Comparison of ENCODE assay signal across 11 cellular contexts in genomic region chr1:27571439-27572018, GRCh38. TPM values are rescaled to one million over a fixed set of nuclear protein-coding genes. Genes with fewer than 3 reads are reported as not detected.
DNase-seq lines count a peak whose midpoint lies in the region; ATAC-seq, FAIRE-seq and TF ChIP-seq lines count a peak whose summit lies in the region.
"Had no signal": no experiment of that assay in that cellular context is flagged by ENCODE, and none has a peak within 500 bp of the region (broad histone marks: within the 10 kb centered on the region; RNA-seq: fewer than 3 reads in every experiment).

No MANE protein-coding gene starts in this region.

- H3K9me3 Mint-ChIP-seq in T-helper 2 cell treated with Interferon-gamma antibody and Interleukin-4, amounts not matched to agents 5 μg/mL and 100 μg/mL, for 36 hours: no peaks in the 10 kb centered on the region
- H3K9me3 Mint-ChIP-seq: activated T-cell treated with anti-CD3 and anti-CD28 coated beads, Interleukin-2, amount 50 U/mL, for 4 hours had no signal

- peaks cover 11% of the 10 kb centered on the region for H3K79me1 ChIP-seq in H1 (ENCODE audit: low read depth, low read length)

- H3K56ac ChIP-seq in H1 (replicated peaks; ENCODE audit: insufficient read length, low read depth, low read length): no peak overlapping the region

- peak overlapping the region; percentile 87 for H4K91ac ChIP-seq in H1 (replicated peaks; ENCODE audit: insufficient read length, low read length)

- WGBS in H1 (ENCODE audit: extremely low coverage in 1 of 2, insufficient coverage in 1 of 2, insufficient read length in 1 of 2, insufficient replicate concordance in 2 of 2, low coverage in 1 of 2, low lambda C conversion rate in 2 of 2, missing lambda C conversion rate in 1 of 2), 2 experiments: 18% methylated on average over 11 of the region's 18 CpGs; no CpG with 5 or more reads in 1 of the 2 experiments
- 6 to 12% methylated on average over 10 to 12 of the region's 18 CpGs for WGBS in tibial nerve, 2 donors

- H3K27ac ChIP-seq in H1 (ENCODE audit: low read depth, low read length) (peak overlapping the region; percentile 84), tibial nerve (peak overlapping the region; percentile 70 to 96 (median 86))

- H4K20me1 ChIP-seq in H1 (replicated peaks in 1 of 2; ENCODE audit: control insufficient read depth in 1 of 2, insufficient read depth in 2 of 2, low read length in 2 of 2): peaks cover 8 to 22% of the 10 kb centered on the region in 2 experiments

- TF ChIP-seq POLR2A in H1 (IDR thresholded peaks at IDR 0.05; ENCODE audit: control extremely low read depth in 1 of 2, low read depth in 2 of 2, low read length in 2 of 2) (no peak; a peak in 1 of 3 replicates), tibial nerve (IDR thresholded peaks at IDR 0.05) (no peak)

- POLR2A ChIA-PET in H1 (lab: Charles Lee; ENCODE audit: partially characterized antibody): interaction anchor here (0.5 to 25.0 kb wide), 19 partner anchors 4 to 206 kb away, joined by 3 to 355 read pairs (median 4); partner anchors contain the start of genes AHDC1 and MAP3K6

- H3K9me3 ChIP-seq in H1 (ENCODE audit: insufficient read depth in 2 of 2, low read depth in 1 of 2, low read length in 1 of 2) (no peaks in the 10 kb centered on the region), tibial nerve (no peaks in the 10 kb centered on the region)

- peak overlapping the region; percentile 91; the same call in 1 of the 2 replicates for H2BK5ac ChIP-seq in H1 (ENCODE audit: low read depth, low read length)

- H3K18ac ChIP-seq in H1 (ENCODE audit: extremely low read depth, low read length): peak overlapping the region; percentile 84

- peaks cover 6% of the 10 kb centered on the region; the same call in 1 of the 2 replicates for H3K23me2 ChIP-seq in H1 (ENCODE audit: low read depth, low read length)

- peak overlapping the region; percentile 75 for H2BK12ac ChIP-seq in H1 (ENCODE audit: low read depth, low read length)

- no peak overlapping the region; the same call in none of the 2 replicates for H4K8ac ChIP-seq in H1 (ENCODE audit: extremely low read depth, insufficient read depth, low read length)

- TF ChIP-seq RAD21 in H1 (IDR thresholded peaks at IDR 0.05 in 1 of 2, conservative IDR thresholded peaks at IDR 0.05 in 1 of 2; ENCODE audit: low read depth in 2 of 2, low read length in 2 of 2): no peak

- peaks cover 2% of the 10 kb centered on the region for H3K36me3 Mint-ChIP-seq in T-helper 2 cell treated with Interferon-gamma antibody and Interleukin-4, amounts not matched to agents 5 μg/mL and 100 μg/mL, for 36 hours (ENCODE audit: low read depth)

- H3K23ac ChIP-seq in H1 (ENCODE audit: insufficient read length): no peak overlapping the region

- peak overlapping the region; percentile 70 for H2BK120ac ChIP-seq in H1 (replicated peaks; ENCODE audit: low read depth, low read length)

- peak overlapping the region in 1 of 4 experiments; percentile 8; a peak in 2 of 7 replicates for H3K9ac ChIP-seq in H1 (replicated peaks in 1 of 4; ENCODE audit: extremely low read depth in 1 of 4, low read depth in 3 of 4, low read length in 3 of 4)

- no peak overlapping the region for H3K14ac ChIP-seq in H1 (ENCODE audit: insufficient read length)

- H3K4me3 Mint-ChIP-seq in T-helper 2 cell treated with Interferon-gamma antibody and Interleukin-4, amounts not matched to agents 5 μg/mL and 100 μg/mL, for 36 hours: no peak overlapping the region
- H3K4me3 Mint-ChIP-seq: activated T-cell treated with anti-CD3 and anti-CD28 coated beads, Interleukin-2, amount 50 U/mL, for 4 hours; T-helper 17 cell had no signal

- H3K27me3 ChIP-seq in H1 (replicated peaks in 1 of 4; ENCODE audit: control insufficient read depth in 3 of 4, extremely low read depth in 1 of 4, insufficient read depth in 3 of 4, low read length in 3 of 4): no peaks in the 10 kb centered on the region
- H3K27me3 ChIP-seq in tibial nerve: no peaks in the 10 kb centered on the region

- H3K4me3 ChIP-seq in H1 (ENCODE audit: extremely low read depth in 1 of 4, insufficient read depth in 2 of 4, low read depth in 3 of 4, low read length in 4 of 4): peak overlapping the region in 3 of 4 experiments; percentile 20 to 49 (median 26); a peak in 6 of 8 replicates
- peak overlapping the region in 1 of 4 donors; percentile 16 for H3K4me3 ChIP-seq in tibial nerve

- TF ChIP-seq EP300 in H1 (IDR thresholded peaks at IDR 0.05; ENCODE audit: borderline replicate concordance in 1 of 2, low read depth in 2 of 2, low read length in 2 of 2) (no peak), tibial nerve (IDR thresholded peaks at IDR 0.05) (no peak)

- no peak for FAIRE-seq in H1 (lab: Jason Lieb, UNC)
- FAIRE-seq: GM12892 had no signal

- H3K4me1 ChIP-seq in H1 (replicated peaks in 1 of 4; ENCODE audit: control insufficient read depth in 3 of 4, insufficient read depth in 4 of 4, low read length in 3 of 4) (peaks cover 54 to 81% (median 66%) of the 10 kb centered on the region in 4 experiments), tibial nerve (peaks cover 7 to 98% (median 86%) of the 10 kb centered on the region in 4 donors)

- peak overlapping the region; percentile 32 for H3K4ac ChIP-seq in H1 (replicated peaks; ENCODE audit: insufficient read length, low read depth, low read length)

- 0 out of 2 replicates have a peak overlapping the region, but pooled peaks have one; percentile 18 for H2BK15ac ChIP-seq in H1 (ENCODE audit: low read length)

- peak overlapping the region; percentile 63 to 64 for H3K4me2 ChIP-seq in H1 (ENCODE audit: insufficient read depth in 1 of 2, low read depth in 2 of 2, low read length in 2 of 2)

- H3K36me3 ChIP-seq in H1 (ENCODE audit: control insufficient read depth in 2 of 4, insufficient read depth in 4 of 4, low read length in 3 of 4): no peaks in the 10 kb centered on the region
- H3K36me3 ChIP-seq in tibial nerve: no peaks in the 10 kb centered on the region

- H3K79me2 ChIP-seq in H1 (ENCODE audit: control insufficient read depth in 1 of 2, insufficient read depth in 2 of 2, low read length in 2 of 2): peaks cover 0 to 44% of the 10 kb centered on the region in 2 experiments; a peak in 2 of 4 replicates

- peak overlapping the region; percentile 32; the same call in 1 of the 2 replicates for H2AK5ac ChIP-seq in H1 (ENCODE audit: low read depth, low read length)

- peak overlapping the region; percentile 66; the same call in 1 of the 2 replicates for H2BK20ac ChIP-seq in H1 (ENCODE audit: low read length)

- TF ChIP-seq CTCF in H1 (IDR thresholded peaks at IDR 0.05; ENCODE audit: control extremely low read depth in 1 of 3, insufficient read depth in 1 of 3, low read depth in 1 of 3, low read length in 3 of 3): no peak
- TF ChIP-seq CTCF in tibial nerve (IDR thresholded peaks at IDR 0.05): no peak

- H3K27me3 Mint-ChIP-seq in T-helper 2 cell treated with Interferon-gamma antibody and Interleukin-4, amounts not matched to agents 5 μg/mL and 100 μg/mL, for 36 hours (ENCODE audit: low read depth): peaks cover 16% of the 10 kb centered on the region

- CTCF ChIA-PET in H1 (lab: Charles Lee; ENCODE audit: partially characterized antibody): interaction anchor here (1.3 to 56.1 kb wide), 10 partner anchors 11 to 184 kb away, joined by 3 to 1807 read pairs (median 22); partner anchors contain the start of gene AHDC1

- no peak overlapping the region for H2AFZ ChIP-seq in H1 (ENCODE audit: low read length)

- no peak overlapping the region for H3K27ac Mint-ChIP-seq in T-helper 2 cell treated with Interferon-gamma antibody and Interleukin-4, amounts not matched to agents 5 μg/mL and 100 μg/mL, for 36 hours

- H3K4me1 Mint-ChIP-seq in T-helper 2 cell treated with Interferon-gamma antibody and Interleukin-4, amounts not matched to agents 5 μg/mL and 100 μg/mL, for 36 hours (ENCODE audit: low read depth): peaks cover 14% of the 10 kb centered on the region

- no peak for ATAC-seq in GM19324 (IDR thresholded peaks at IDR 0.05; ENCODE audit: low FRiP score, unreplicated experiment)
- ATAC-seq: activated T-cell treated with anti-CD3 and anti-CD28 coated beads, Interleukin-2, amount 50 U/mL, for 4 hours; T-helper 17 cell had no signal

- H4K5ac ChIP-seq in H1 (ENCODE audit: insufficient read length, low read depth, low read length): peak overlapping the region; percentile 57

- peak; percentile 24 to 79 (median 32) for DNase-seq in NCI-H1417 (lab: John Stamatoyannopoulos, UW)
- DNase-seq in NCI-H1417 treated with DMSO at 0.1 percent for 48 hours (lab: John Stamatoyannopoulos, UW): no peak
- DNase-seq in H1 (ENCODE audit: low read depth in 1 of 2, low spot score in 2 of 2): no peak
- peak; percentile 62 for DNase-seq in myocyte (ENCODE audit: low read depth)
- no peak for DNase-seq in tibial nerve (ENCODE audit: low spot score in 2 of 2)
- no peak for DNase-seq in T-helper 2 cell treated with Interferon-gamma antibody and Interleukin-4, amounts not matched to agents 5 μg/mL and 100 μg/mL, for 36 hours (ENCODE audit: low spot score)
- DNase-seq in AG20443 (ENCODE audit: low spot score): no peak
- DNase-seq: activated T-cell treated with anti-CD3 and anti-CD28 coated beads, Interleukin-2, amount 50 U/mL, for 4 hours; T-helper 17 cell had no signal

TF ChIP-seq in H1, 55 proteins besides CTCF, POLR2A, EP300 and RAD21:
- TF ChIP-seq RBBP5 (IDR thresholded peaks at IDR 0.05; ENCODE audit: borderline replicate concordance, low read depth, low read length): no peak; the same call in 1 of the 2 replicates
- TF ChIP-seq SP1 (IDR thresholded peaks at IDR 0.05; ENCODE audit: low read depth, low read length): no peak
- TF ChIP-seq ZNF274 (IDR thresholded peaks at IDR 0.05; ENCODE audit: borderline replicate concordance, extremely low read depth, low read length): no peak
- no peak for TF ChIP-seq ATF3 (IDR thresholded peaks at IDR 0.05; ENCODE audit: insufficient read depth, low read depth, low read length)
- peak; percentile 68 for TF ChIP-seq TEAD4 (IDR thresholded peaks at IDR 0.05; ENCODE audit: low read depth, low read length)
- TF ChIP-seq CREB1 (IDR thresholded peaks at IDR 0.05): no peak

RNA-seq across cellular contexts. Expression of gene AHDC1, which starts 32.4 kb away (rescaled TPM):
- total RNA-seq in H1 (2021; fragmentation: NEBNext Ultra II Directional; extraction: Animal tissue kit (Norgen Biotek cat#: 25700)): 35.1 and 39.4 TPM in 2 replicates
- 4.4 and 8.6 TPM in 2 replicates for polyA plus RNA-seq in H1 (2011; rRNA removed)
- 3.3 TPM for polyA plus RNA-seq in H1 (2011; cell fraction: cytosol; rRNA removed)
- polyA plus RNA-seq in H1 (2011; cell fraction: nucleus; rRNA removed): 17.1 TPM
- 18.4 to 23.0 TPM (median 21.1 TPM) in 4 replicates for polyA plus RNA-seq in H1 (2012, experiment 1 of 2)
- polyA plus RNA-seq in H1 (2012, experiment 2 of 2): 17.0 TPM
- 11.2 TPM for polyA plus RNA-seq in H1 (2013, experiment 1 of 2)
- polyA plus RNA-seq in H1 (2013, experiment 2 of 2): 11.1 TPM
- 4.4 and 6.1 TPM in 2 replicates for polyA minus RNA-seq in H1 (2011; rRNA and poly(A)+ RNA removed)
- polyA minus RNA-seq in H1 (2011; cell fraction: cytosol; rRNA and poly(A)+ RNA removed): 11.9 TPM
- polyA minus RNA-seq in H1 (2011; cell fraction: nucleus; rRNA and poly(A)+ RNA removed): 10.5 TPM
- 46.6 and 55.3 TPM in 2 replicates for total RNA-seq in myocyte
- polyA plus RNA-seq in myocyte (2012): 67.3 TPM
- 10 to 100 TPM; 26.4 to 39.9 (median 34.6) TPM for total RNA-seq in tibial nerve

Comparison
In these comparisons a context has a peak if more than half of its experiments do, and no peak if none do; other contexts are left out.
1. DNase-seq: peak in NCI-H1417 (3 of 3) and myocyte (single experiment); none in NCI-H1417 treated with DMSO at 0.1 percent for 48 hours (single experiment), H1 (0 of 2), tibial nerve (0 of 2), T-helper 2 cell treated with Interferon-gamma antibody and Interleukin-4, amounts not matched to agents 5 μg/mL and 100 μg/mL, for 36 hours (single experiment) and AG20443 (single experiment).